Comparison of ENCODE assay signal across 23 cellular contexts in the genomic region with DNA sequence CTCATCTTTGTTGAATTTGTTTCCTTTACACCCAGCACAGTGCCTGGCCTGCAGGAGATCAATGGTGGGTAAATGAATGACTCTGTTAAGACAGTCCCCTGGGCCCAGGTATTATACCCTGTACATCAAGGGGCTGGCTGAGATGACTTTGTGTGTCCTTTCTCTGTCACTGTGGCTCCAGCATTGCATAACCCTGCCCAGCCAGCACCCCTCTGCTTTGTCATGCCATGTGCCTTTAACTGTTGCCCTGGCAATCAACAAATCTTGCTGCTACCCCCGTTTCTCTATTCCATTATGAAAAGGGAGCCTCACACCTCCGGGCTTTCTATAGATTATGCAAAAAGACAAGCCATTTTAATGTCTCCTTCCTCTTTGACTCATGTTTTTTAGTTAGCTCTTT. TPM values are rescaled to one million over a fixed set of nuclear protein-coding genes. Genes with fewer than 3 reads are reported as not detected.
DNase-seq lines count a peak whose midpoint lies in the region; ATAC-seq and TF ChIP-seq lines count a peak whose summit lies in the region.
"Had no signal": no experiment of that assay in that cellular context is flagged by ENCODE, and none has a peak within 500 bp of the region (broad histone marks: within the 10 kb centered on the region; RNA-seq: fewer than 3 reads in every experiment).

No MANE protein-coding gene starts in this region.

- peak; percentile 61 for DNase-seq in activated naive CD4-positive, alpha-beta T cell treated with Interleukin-2 at 50 U/mL for 16 hours
- DNase-seq in activated naive CD4-positive, alpha-beta T cell treated with anti-CD3 and anti-CD28 coated beads, Interleukin-2, amount 50 U/mL, for 16 hours: no peak
- DNase-seq in MV-4-11 (lab: John Stamatoyannopoulos, UW) (peak; percentile 50), neural progenitor cell (ENCODE audit: low spot score) (no peak), NCI-H1105 (lab: John Stamatoyannopoulos, UW) (no peak)
- DNase-seq: CD8-positive, alpha-beta memory T cell; DMS53; heart left ventricle; immature natural killer cell; left ventricle myocardium inferior; midbrain; NCI-H510A treated with DMSO at 0.1 percent for 48 hours; psoas muscle; SHP77; stimulated activated CD4-positive, alpha-beta T cell treated with anti-CD3 and anti-CD28 coated beads, Interleukin-4, amount 100 ng/mL, for 1 hour had no signal

- peaks cover 6% of the 10 kb centered on the region for H3K27me3 Mint-ChIP-seq in neural progenitor cell (ENCODE audit: insufficient read depth, low read depth)
- H3K27me3 Mint-ChIP-seq: dendritic cell treated with granulocyte-macrophage colony-stimulating factor and Interleukin-4, amounts not matched to agents 40 ng/mL and 50 ng/mL, for 4 days had no signal

- peaks cover 2% of the 10 kb centered on the region for H3K9me3 Mint-ChIP-seq in neural progenitor cell
- H3K9me3 Mint-ChIP-seq: CD8-positive, alpha-beta memory T cell; dendritic cell treated with granulocyte-macrophage colony-stimulating factor and Interleukin-4, amounts not matched to agents 40 ng/mL and 50 ng/mL, for 4 days; immature natural killer cell; neural crest cell had no signal

- no peak overlapping the region for H3K9ac ChIP-seq in neural progenitor cell
- H3K9ac ChIP-seq: KMS-11 had no signal

- H3K36me3 ChIP-seq in neural progenitor cell: no peaks in the 10 kb centered on the region
- H3K36me3 ChIP-seq: breast epithelium, heart left ventricle, left ventricle myocardium inferior, suprapubic skin had no signal

- no peaks in the 10 kb centered on the region for H4K20me1 ChIP-seq in neural progenitor cell (ENCODE audit: low read depth)

- H3K9me3 ChIP-seq in neural progenitor cell (ENCODE audit: low read depth): no peaks in the 10 kb centered on the region
- H3K9me3 ChIP-seq: breast epithelium, psoas muscle, suprapubic skin had no signal

- no peaks in the 10 kb centered on the region for H3K36me3 Mint-ChIP-seq in neural progenitor cell
- H3K36me3 Mint-ChIP-seq: CD8-positive, alpha-beta memory T cell had no signal

- no peaks in the 10 kb centered on the region for H3K4me1 ChIP-seq in neural progenitor cell
- H3K4me1 ChIP-seq: breast epithelium, heart left ventricle, left ventricle myocardium inferior, psoas muscle, suprapubic skin had no signal

- no peak overlapping the region for H3K4me2 ChIP-seq in neural progenitor cell
- H3K4me2 ChIP-seq: KMS-11 had no signal

- no peak overlapping the region for H3K4me3 ChIP-seq in neural progenitor cell
- H3K4me3 ChIP-seq: breast epithelium, heart left ventricle, left ventricle myocardium inferior, psoas muscle, suprapubic skin had no signal

- H3K27ac Mint-ChIP-seq in neural progenitor cell: peak overlapping the region; percentile 24
- H3K27ac Mint-ChIP-seq: dendritic cell treated with granulocyte-macrophage colony-stimulating factor and Interleukin-4, amounts not matched to agents 40 ng/mL and 50 ng/mL, for 4 days had no signal

- no peaks in the 10 kb centered on the region for H3K27me3 ChIP-seq in neural progenitor cell
- H3K27me3 ChIP-seq: breast epithelium, heart left ventricle, suprapubic skin had no signal

- H3K27ac ChIP-seq in neural progenitor cell: no peak overlapping the region
- H3K27ac ChIP-seq: breast epithelium, heart left ventricle, KMS-11, left ventricle myocardium inferior, psoas muscle, suprapubic skin, VCaP had no signal

- H3K4me1 Mint-ChIP-seq in neural progenitor cell: peaks cover 6% of the 10 kb centered on the region
- H3K4me1 Mint-ChIP-seq: immature natural killer cell, neural crest cell had no signal

- H3K79me2 ChIP-seq in neural progenitor cell (ENCODE audit: low read depth): no peaks in the 10 kb centered on the region

- no peak overlapping the region for H2AFZ ChIP-seq in neural progenitor cell (replicated peaks)

- ATAC-seq in GM18498 (IDR thresholded peaks at IDR 0.05; ENCODE audit: unreplicated experiment) (peak; percentile 61), HG03469 (IDR thresholded peaks at IDR 0.05; ENCODE audit: unreplicated experiment) (no peak)
- ATAC-seq: heart left ventricle, psoas muscle had no signal

- H3K4me3 Mint-ChIP-seq in neural progenitor cell: no peak overlapping the region
- H3K4me3 Mint-ChIP-seq: CD8-positive, alpha-beta memory T cell; dendritic cell treated with granulocyte-macrophage colony-stimulating factor and Interleukin-4, amounts not matched to agents 40 ng/mL and 50 ng/mL, for 4 days; immature natural killer cell; neural crest cell had no signal

- no peak for TF ChIP-seq CTCF in neural progenitor cell (IDR thresholded peaks at IDR 0.05)

- H3F3A ChIP-seq in neural progenitor cell (ENCODE audit: low read depth): no peaks in the 10 kb centered on the region

RNA-seq across cellular contexts. Expression of a gene that starts 7.6 kb away (rescaled TPM):
- total RNA-seq in neural progenitor cell (ENCODE audit: low replicate concordance): 1.7 and 2.8 TPM in 2 replicates

RNA-seq across cellular contexts. Expression of a gene that starts 48.5 kb away (rescaled TPM):
- not detected in 2 replicates for total RNA-seq in neural progenitor cell (ENCODE audit: low replicate concordance)
- total RNA-seq: neural crest cell had no signal

Comparison
In these comparisons a context has a peak if more than half of its experiments do, and no peak if none do; other contexts are left out.
1. DNase-seq: peak in activated naive CD4-positive, alpha-beta T cell treated with Interleukin-2 at 50 U/mL for 16 hours (single experiment) and MV-4-11 (single experiment); none in activated naive CD4-positive, alpha-beta T cell treated with anti-CD3 and anti-CD28 coated beads, Interleukin-2, amount 50 U/mL, for 16 hours (single experiment), neural progenitor cell (single experiment) and NCI-H1105 (single experiment).